ENCODE assay signal across 8 cellular contexts in genomic region chr3:46882377-46883015, GRCh38. TPM values are rescaled to one million over a fixed set of nuclear protein-coding genes. Genes with fewer than 3 reads are reported as not detected.
A peak's percentile ranks its signal among the peaks of the same experiment; 100 is the strongest.
DNase-seq lines count a peak whose midpoint lies in the region; ATAC-seq, FAIRE-seq and TF ChIP-seq lines count a peak whose summit lies in the region.

No MANE protein-coding gene starts in this region.

- CTCF ChIA-PET in activated naive CD4-positive, alpha-beta T cell treated with anti-CD3 and anti-CD28 coated beads, Interleukin-2, amount 10 ng/mL, durations not matched to agents 7 days and 5 days (lab: Charles Lee), result interaction anchor here (1.4 kb wide), 1 partner anchor 13 kb away, joined by 4 read pairs; no protein-coding TSS in a partner anchor

- H3K27me3 ChIP-seq in iPS-15b (ENCODE audit: control insufficient read depth, insufficient read depth, low read length), result peaks cover 76% of the 10 kb centered on the region

- H3K36me3 ChIP-seq in iPS-15b (ENCODE audit: control insufficient read depth, insufficient read depth, low read length), result no peaks in the 10 kb centered on the region

- H3K9ac ChIP-seq in iPS-15b (ENCODE audit: low read depth, low read length), result peak overlapping the region; percentile 37

- H3K27ac Mint-ChIP-seq in activated naive CD4-positive, alpha-beta T cell treated with anti-CD3 and anti-CD28 coated beads, Interleukin-2, amount 10 ng/mL, durations not matched to agents 7 days and 5 days, result no peak overlapping the region
- H3K27ac Mint-ChIP-seq in activated naive CD8-positive, alpha-beta T cell treated with anti-CD3 and anti-CD28 coated beads for 36 hours, result no peak overlapping the region

- peak overlapping the region in 20 of 21 experiments; percentile 18 to 87 (median 70) for H3K27ac ChIP-seq in skin epidermis

- H3K4me3 ChIP-seq in iPS-15b (ENCODE audit: low read depth, low read length), result peak overlapping the region; percentile 67
- peak overlapping the region; percentile 35 to 48 (median 43) for H3K4me3 ChIP-seq in skin epidermis

- no peak for TF ChIP-seq POLR2A in H54 (IDR thresholded peaks at IDR 0.05; ENCODE audit: low read depth, low read length)

- peaks cover 8% of the 10 kb centered on the region for H3K4me1 Mint-ChIP-seq in activated naive CD4-positive, alpha-beta T cell treated with anti-CD3 and anti-CD28 coated beads, Interleukin-2, amount 10 ng/mL, durations not matched to agents 7 days and 5 days
- no peaks in the 10 kb centered on the region for H3K4me1 Mint-ChIP-seq in activated naive CD8-positive, alpha-beta T cell treated with anti-CD3 and anti-CD28 coated beads for 36 hours

- peaks cover 97% of the 10 kb centered on the region for H3K27me3 Mint-ChIP-seq in activated naive CD4-positive, alpha-beta T cell treated with anti-CD3 and anti-CD28 coated beads, Interleukin-2, amount 10 ng/mL, durations not matched to agents 7 days and 5 days
- peaks cover 59% of the 10 kb centered on the region for H3K27me3 Mint-ChIP-seq in activated naive CD8-positive, alpha-beta T cell treated with anti-CD3 and anti-CD28 coated beads for 36 hours

- no peak for ATAC-seq in HG02840 (IDR thresholded peaks at IDR 0.05; ENCODE audit: low FRiP score, unreplicated experiment)
- ATAC-seq in HG03354 (IDR thresholded peaks at IDR 0.05; ENCODE audit: poor library complexity, severe bottlenecking, unreplicated experiment), result no peak

- no peak for DNase-seq in activated naive CD4-positive, alpha-beta T cell treated with anti-CD3 and anti-CD28 coated beads, Interleukin-2, amount 10 ng/mL, durations not matched to agents 7 days and 5 days
- no peak for DNase-seq in activated naive CD4-positive, alpha-beta T cell treated with anti-CD3 and anti-CD28 coated beads, Interleukin-2, amount 50 U/mL, for 16 hours
- DNase-seq in activated naive CD8-positive, alpha-beta T cell treated with anti-CD3 and anti-CD28 coated beads for 36 hours, result no peak
- no peak for DNase-seq in H54 (ENCODE audit: insufficient read length, low spot score)

- peaks cover 15% of the 10 kb centered on the region for H3K4me1 ChIP-seq in iPS-15b (ENCODE audit: control insufficient read depth, insufficient read depth, low read length)

- H3K36me3 Mint-ChIP-seq in activated naive CD4-positive, alpha-beta T cell treated with anti-CD3 and anti-CD28 coated beads, Interleukin-2, amount 10 ng/mL, durations not matched to agents 7 days and 5 days, result no peaks in the 10 kb centered on the region
- H3K36me3 Mint-ChIP-seq in activated naive CD8-positive, alpha-beta T cell treated with anti-CD3 and anti-CD28 coated beads for 36 hours, result no peaks in the 10 kb centered on the region

- peak overlapping the region; percentile 18 for H3K4me3 Mint-ChIP-seq in activated naive CD4-positive, alpha-beta T cell treated with anti-CD3 and anti-CD28 coated beads, Interleukin-2, amount 10 ng/mL, durations not matched to agents 7 days and 5 days
- peak overlapping the region; percentile 63 for H3K4me3 Mint-ChIP-seq in activated naive CD8-positive, alpha-beta T cell treated with anti-CD3 and anti-CD28 coated beads for 36 hours

- no peak for FAIRE-seq in H54 (lab: Jason Lieb, UNC)

- no peaks in the 10 kb centered on the region for H3K9me3 ChIP-seq in iPS-15b (ENCODE audit: control insufficient read depth, insufficient read depth, low read length)

- H3K9me3 Mint-ChIP-seq in activated naive CD4-positive, alpha-beta T cell treated with anti-CD3 and anti-CD28 coated beads, Interleukin-2, amount 10 ng/mL, durations not matched to agents 7 days and 5 days, result no peaks in the 10 kb centered on the region
- H3K9me3 Mint-ChIP-seq in activated naive CD8-positive, alpha-beta T cell treated with anti-CD3 and anti-CD28 coated beads for 36 hours, result no peaks in the 10 kb centered on the region

RNA-seq across cellular contexts. Expression of gene PTH1R, which starts 5.0 kb away (rescaled TPM):
- not detected for total RNA-seq in activated naive CD8-positive, alpha-beta T cell treated with anti-CD3 and anti-CD28 coated beads for 36 hours

RNA-seq across cellular contexts. Expression of gene MYL3, which starts 19.3 kb away (rescaled TPM):
- not detected for total RNA-seq in activated naive CD8-positive, alpha-beta T cell treated with anti-CD3 and anti-CD28 coated beads for 36 hours
